Comparison of ENCODE assay signal across 2 cellular contexts in the genomic region with DNA sequence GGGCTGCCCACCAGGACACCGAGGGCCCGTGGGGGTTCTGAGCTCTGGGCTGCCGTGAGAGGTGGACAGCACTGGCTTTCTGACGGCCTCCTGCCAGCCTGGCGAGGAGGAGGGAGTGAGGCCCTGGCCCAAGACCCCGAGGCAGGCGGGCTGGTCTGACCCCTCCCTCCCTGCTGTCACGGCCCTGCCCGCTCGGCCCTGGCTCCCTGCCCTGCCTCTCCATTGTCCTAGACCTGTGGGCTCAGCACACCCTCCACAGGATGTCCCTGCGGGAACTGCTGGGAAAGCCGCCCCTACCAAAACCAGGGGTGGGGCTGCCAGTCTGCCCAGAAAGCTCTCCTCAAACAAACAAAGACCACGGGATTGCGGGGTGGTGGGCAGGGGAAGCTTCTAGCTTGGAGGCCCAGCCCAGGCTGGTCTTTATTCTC.
TF ChIP-seq lines count a peak whose summit lies in the region.

No MANE protein-coding gene starts in this region.

TF ChIP-seq in GM23338, 12 proteins besides CTCF, POLR2A, EP300 and RAD21 (continues in another document):
- TF ChIP-seq ZNF331 (CRISPR knock-in tag; IDR thresholded peaks at IDR 0.05; ENCODE audit: low read depth): no peak
- no peak for TF ChIP-seq NANOG (IDR thresholded peaks at IDR 0.05; ENCODE audit: borderline replicate concordance)
- TF ChIP-seq, protein P1, sequence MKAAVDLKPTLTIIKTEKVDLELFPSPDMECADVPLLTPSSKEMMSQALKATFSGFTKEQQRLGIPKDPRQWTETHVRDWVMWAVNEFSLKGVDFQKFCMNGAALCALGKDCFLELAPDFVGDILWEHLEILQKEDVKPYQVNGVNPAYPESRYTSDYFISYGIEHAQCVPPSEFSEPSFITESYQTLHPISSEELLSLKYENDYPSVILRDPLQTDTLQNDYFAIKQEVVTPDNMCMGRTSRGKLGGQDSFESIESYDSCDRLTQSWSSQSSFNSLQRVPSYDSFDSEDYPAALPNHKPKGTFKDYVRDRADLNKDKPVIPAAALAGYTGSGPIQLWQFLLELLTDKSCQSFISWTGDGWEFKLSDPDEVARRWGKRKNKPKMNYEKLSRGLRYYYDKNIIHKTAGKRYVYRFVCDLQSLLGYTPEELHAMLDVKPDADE (IDR thresholded peaks at IDR 0.05): no peak
- no peak for TF ChIP-seq EZH2 (IDR thresholded peaks at IDR 0.05; ENCODE audit: low read depth, unreplicated experiment)
- TF ChIP-seq JUNB (IDR thresholded peaks at IDR 0.05; ENCODE audit: unreplicated experiment): no peak
- no peak for TF ChIP-seq ZNF114 (CRISPR knock-in tag; IDR thresholded peaks at IDR 0.05)
- TF ChIP-seq, protein P2, sequence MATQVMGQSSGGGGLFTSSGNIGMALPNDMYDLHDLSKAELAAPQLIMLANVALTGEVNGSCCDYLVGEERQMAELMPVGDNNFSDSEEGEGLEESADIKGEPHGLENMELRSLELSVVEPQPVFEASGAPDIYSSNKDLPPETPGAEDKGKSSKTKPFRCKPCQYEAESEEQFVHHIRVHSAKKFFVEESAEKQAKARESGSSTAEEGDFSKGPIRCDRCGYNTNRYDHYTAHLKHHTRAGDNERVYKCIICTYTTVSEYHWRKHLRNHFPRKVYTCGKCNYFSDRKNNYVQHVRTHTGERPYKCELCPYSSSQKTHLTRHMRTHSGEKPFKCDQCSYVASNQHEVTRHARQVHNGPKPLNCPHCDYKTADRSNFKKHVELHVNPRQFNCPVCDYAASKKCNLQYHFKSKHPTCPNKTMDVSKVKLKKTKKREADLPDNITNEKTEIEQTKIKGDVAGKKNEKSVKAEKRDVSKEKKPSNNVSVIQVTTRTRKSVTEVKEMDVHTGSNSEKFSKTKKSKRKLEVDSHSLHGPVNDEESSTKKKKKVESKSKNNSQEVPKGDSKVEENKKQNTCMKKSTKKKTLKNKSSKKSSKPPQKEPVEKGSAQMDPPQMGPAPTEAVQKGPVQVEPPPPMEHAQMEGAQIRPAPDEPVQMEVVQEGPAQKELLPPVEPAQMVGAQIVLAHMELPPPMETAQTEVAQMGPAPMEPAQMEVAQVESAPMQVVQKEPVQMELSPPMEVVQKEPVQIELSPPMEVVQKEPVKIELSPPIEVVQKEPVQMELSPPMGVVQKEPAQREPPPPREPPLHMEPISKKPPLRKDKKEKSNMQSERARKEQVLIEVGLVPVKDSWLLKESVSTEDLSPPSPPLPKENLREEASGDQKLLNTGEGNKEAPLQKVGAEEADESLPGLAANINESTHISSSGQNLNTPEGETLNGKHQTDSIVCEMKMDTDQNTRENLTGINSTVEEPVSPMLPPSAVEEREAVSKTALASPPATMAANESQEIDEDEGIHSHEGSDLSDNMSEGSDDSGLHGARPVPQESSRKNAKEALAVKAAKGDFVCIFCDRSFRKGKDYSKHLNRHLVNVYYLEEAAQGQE (IDR thresholded peaks at IDR 0.05; ENCODE audit: unreplicated experiment): no peak
- TF ChIP-seq EZH2phosphoT487 (IDR thresholded peaks at IDR 0.05; ENCODE audit: unreplicated experiment): no peak
- TF ChIP-seq, protein P3, sequence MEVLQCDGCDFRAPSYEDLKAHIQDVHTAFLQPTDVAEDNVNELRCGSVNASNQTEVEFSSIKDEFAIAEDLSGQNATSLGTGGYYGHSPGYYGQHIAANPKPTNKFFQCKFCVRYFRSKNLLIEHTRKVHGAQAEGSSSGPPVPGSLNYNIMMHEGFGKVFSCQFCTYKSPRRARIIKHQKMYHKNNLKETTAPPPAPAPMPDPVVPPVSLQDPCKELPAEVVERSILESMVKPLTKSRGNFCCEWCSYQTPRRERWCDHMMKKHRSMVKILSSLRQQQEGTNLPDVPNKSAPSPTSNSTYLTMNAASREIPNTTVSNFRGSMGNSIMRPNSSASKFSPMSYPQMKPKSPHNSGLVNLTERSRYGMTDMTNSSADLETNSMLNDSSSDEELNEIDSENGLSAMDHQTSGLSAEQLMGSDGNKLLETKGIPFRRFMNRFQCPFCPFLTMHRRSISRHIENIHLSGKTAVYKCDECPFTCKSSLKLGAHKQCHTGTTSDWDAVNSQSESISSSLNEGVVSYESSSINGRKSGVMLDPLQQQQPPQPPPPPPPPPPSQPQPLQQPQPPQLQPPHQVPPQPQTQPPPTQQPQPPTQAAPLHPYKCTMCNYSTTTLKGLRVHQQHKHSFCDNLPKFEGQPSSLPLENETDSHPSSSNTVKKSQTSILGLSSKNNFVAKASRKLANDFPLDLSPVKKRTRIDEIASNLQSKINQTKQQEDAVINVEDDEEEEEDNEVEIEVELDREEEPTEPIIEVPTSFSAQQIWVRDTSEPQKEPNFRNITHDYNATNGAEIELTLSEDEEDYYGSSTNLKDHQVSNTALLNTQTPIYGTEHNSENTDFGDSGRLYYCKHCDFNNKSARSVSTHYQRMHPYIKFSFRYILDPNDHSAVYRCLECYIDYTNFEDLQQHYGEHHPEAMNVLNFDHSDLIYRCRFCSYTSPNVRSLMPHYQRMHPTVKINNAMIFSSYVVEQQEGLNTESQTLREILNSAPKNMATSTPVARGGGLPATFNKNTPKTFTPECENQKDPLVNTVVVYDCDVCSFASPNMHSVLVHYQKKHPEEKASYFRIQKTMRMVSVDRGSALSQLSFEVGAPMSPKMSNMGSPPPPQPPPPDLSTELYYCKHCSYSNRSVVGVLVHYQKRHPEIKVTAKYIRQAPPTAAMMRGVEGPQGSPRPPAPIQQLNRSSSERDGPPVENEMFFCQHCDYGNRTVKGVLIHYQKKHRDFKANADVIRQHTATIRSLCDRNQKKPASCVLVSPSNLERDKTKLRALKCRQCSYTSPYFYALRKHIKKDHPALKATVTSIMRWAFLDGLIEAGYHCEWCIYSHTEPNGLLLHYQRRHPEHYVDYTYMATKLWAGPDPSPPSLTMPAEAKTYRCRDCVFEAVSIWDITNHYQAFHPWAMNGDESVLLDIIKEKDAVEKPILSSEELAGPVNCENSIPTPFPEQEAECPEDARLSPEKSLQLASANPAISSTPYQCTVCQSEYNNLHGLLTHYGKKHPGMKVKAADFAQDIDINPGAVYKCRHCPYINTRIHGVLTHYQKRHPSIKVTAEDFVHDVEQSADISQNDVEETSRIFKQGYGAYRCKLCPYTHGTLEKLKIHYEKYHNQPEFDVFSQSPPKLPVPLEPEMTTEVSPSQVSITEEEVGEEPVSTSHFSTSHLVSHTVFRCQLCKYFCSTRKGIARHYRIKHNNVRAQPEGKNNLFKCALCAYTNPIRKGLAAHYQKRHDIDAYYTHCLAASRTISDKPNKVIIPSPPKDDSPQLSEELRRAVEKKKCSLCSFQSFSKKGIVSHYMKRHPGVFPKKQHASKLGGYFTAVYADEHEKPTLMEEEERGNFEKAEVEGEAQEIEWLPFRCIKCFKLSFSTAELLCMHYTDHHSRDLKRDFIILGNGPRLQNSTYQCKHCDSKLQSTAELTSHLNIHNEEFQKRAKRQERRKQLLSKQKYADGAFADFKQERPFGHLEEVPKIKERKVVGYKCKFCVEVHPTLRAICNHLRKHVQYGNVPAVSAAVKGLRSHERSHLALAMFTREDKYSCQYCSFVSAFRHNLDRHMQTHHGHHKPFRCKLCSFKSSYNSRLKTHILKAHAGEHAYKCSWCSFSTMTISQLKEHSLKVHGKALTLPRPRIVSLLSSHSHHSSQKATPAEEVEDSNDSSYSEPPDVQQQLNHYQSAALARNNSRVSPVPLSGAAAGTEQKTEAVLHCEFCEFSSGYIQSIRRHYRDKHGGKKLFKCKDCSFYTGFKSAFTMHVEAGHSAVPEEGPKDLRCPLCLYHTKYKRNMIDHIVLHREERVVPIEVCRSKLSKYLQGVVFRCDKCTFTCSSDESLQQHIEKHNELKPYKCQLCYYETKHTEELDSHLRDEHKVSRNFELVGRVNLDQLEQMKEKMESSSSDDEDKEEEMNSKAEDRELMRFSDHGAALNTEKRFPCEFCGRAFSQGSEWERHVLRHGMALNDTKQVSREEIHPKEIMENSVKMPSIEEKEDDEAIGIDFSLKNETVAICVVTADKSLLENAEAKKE (CRISPR knock-in tag; IDR thresholded peaks at IDR 0.05): no peak
- TF ChIP-seq STAT1 (IDR thresholded peaks at IDR 0.05; ENCODE audit: unreplicated experiment): no peak

TF ChIP-seq in HepG2, 621 proteins besides CTCF, POLR2A, EP300 and RAD21:
- TF ChIP-seq ZMAT3 (CRISPR knock-in tag; conservative IDR thresholded peaks at IDR 0.05) (no peak), NCOA5 (CRISPR knock-in tag; IDR thresholded peaks at IDR 0.05) (no peak), ZBTB7B (CRISPR knock-in tag; IDR thresholded peaks at IDR 0.05) (no peak), TARDBP (CRISPR knock-in tag; IDR thresholded peaks at IDR 0.05) (no peak), AGO2 (optimal IDR thresholded peaks at IDR 0.05; ENCODE audit: low read depth, low read length) (no peak), ZNF660 (CRISPR knock-in tag; IDR thresholded peaks at IDR 0.05; ENCODE audit: borderline replicate concordance, low read depth) (no peak), NKX3-1 (CRISPR knock-in tag; IDR thresholded peaks at IDR 0.05) (no peak), HNF4A (CRISPR knock-in tag; IDR thresholded peaks at IDR 0.05) (no peak), RELA (CRISPR knock-in tag; IDR thresholded peaks at IDR 0.05) (no peak), PLRG1 (conservative IDR thresholded peaks at IDR 0.05) (no peak), PHF21A (CRISPR knock-in tag; IDR thresholded peaks at IDR 0.05) (no peak), JDP2 (CRISPR knock-in tag; IDR thresholded peaks at IDR 0.05; ENCODE audit: borderline replicate concordance) (no peak)
- TF ChIP-seq, protein P4, sequence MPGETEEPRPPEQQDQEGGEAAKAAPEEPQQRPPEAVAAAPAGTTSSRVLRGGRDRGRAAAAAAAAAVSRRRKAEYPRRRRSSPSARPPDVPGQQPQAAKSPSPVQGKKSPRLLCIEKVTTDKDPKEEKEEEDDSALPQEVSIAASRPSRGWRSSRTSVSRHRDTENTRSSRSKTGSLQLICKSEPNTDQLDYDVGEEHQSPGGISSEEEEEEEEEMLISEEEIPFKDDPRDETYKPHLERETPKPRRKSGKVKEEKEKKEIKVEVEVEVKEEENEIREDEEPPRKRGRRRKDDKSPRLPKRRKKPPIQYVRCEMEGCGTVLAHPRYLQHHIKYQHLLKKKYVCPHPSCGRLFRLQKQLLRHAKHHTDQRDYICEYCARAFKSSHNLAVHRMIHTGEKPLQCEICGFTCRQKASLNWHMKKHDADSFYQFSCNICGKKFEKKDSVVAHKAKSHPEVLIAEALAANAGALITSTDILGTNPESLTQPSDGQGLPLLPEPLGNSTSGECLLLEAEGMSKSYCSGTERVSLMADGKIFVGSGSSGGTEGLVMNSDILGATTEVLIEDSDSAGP (CRISPR knock-in tag; IDR thresholded peaks at IDR 0.05; ENCODE audit: borderline replicate concordance): 0 out of 2 replicates have a peak, but pooled peaks have one; percentile 15
- TF ChIP-seq, protein P5, sequence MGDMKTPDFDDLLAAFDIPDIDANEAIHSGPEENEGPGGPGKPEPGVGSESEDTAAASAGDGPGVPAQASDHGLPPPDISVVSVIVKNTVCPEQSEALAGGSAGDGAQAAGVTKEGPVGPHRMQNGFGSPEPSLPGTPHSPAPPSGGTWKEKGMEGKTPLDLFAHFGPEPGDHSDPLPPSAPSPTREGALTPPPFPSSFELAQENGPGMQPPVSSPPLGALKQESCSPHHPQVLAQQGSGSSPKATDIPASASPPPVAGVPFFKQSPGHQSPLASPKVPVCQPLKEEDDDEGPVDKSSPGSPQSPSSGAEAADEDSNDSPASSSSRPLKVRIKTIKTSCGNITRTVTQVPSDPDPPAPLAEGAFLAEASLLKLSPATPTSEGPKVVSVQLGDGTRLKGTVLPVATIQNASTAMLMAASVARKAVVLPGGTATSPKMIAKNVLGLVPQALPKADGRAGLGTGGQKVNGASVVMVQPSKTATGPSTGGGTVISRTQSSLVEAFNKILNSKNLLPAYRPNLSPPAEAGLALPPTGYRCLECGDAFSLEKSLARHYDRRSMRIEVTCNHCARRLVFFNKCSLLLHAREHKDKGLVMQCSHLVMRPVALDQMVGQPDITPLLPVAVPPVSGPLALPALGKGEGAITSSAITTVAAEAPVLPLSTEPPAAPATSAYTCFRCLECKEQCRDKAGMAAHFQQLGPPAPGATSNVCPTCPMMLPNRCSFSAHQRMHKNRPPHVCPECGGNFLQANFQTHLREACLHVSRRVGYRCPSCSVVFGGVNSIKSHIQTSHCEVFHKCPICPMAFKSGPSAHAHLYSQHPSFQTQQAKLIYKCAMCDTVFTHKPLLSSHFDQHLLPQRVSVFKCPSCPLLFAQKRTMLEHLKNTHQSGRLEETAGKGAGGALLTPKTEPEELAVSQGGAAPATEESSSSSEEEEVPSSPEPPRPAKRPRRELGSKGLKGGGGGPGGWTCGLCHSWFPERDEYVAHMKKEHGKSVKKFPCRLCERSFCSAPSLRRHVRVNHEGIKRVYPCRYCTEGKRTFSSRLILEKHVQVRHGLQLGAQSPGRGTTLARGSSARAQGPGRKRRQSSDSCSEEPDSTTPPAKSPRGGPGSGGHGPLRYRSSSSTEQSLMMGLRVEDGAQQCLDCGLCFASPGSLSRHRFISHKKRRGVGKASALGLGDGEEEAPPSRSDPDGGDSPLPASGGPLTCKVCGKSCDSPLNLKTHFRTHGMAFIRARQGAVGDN (CRISPR knock-in tag; IDR thresholded peaks at IDR 0.05): peak; percentile 45
- TF ChIP-seq, protein P6, sequence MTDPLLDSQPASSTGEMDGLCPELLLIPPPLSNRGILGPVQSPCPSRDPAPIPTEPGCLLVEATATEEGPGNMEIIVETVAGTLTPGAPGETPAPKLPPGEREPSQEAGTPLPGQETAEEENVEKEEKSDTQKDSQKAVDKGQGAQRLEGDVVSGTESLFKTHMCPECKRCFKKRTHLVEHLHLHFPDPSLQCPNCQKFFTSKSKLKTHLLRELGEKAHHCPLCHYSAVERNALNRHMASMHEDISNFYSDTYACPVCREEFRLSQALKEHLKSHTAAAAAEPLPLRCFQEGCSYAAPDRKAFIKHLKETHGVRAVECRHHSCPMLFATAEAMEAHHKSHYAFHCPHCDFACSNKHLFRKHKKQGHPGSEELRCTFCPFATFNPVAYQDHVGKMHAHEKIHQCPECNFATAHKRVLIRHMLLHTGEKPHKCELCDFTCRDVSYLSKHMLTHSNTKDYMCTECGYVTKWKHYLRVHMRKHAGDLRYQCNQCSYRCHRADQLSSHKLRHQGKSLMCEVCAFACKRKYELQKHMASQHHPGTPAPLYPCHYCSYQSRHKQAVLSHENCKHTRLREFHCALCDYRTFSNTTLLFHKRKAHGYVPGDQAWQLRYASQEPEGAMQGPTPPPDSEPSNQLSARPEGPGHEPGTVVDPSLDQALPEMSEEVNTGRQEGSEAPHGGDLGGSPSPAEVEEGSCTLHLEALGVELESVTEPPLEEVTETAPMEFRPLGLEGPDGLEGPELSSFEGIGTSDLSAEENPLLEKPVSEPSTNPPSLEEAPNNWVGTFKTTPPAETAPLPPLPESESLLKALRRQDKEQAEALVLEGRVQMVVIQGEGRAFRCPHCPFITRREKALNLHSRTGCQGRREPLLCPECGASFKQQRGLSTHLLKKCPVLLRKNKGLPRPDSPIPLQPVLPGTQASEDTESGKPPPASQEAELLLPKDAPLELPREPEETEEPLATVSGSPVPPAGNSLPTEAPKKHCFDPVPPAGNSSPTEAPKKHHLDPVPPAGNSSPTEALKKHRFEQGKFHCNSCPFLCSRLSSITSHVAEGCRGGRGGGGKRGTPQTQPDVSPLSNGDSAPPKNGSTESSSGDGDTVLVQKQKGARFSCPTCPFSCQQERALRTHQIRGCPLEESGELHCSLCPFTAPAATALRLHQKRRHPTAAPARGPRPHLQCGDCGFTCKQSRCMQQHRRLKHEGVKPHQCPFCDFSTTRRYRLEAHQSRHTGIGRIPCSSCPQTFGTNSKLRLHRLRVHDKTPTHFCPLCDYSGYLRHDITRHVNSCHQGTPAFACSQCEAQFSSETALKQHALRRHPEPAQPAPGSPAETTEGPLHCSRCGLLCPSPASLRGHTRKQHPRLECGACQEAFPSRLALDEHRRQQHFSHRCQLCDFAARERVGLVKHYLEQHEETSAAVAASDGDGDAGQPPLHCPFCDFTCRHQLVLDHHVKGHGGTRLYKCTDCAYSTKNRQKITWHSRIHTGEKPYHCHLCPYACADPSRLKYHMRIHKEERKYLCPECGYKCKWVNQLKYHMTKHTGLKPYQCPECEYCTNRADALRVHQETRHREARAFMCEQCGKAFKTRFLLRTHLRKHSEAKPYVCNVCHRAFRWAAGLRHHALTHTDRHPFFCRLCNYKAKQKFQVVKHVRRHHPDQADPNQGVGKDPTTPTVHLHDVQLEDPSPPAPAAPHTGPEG (CRISPR knock-in tag; IDR thresholded peaks at IDR 0.05): no peak
